Comparison of ENCODE assay signal across 17 cellular contexts in the genomic region with DNA sequence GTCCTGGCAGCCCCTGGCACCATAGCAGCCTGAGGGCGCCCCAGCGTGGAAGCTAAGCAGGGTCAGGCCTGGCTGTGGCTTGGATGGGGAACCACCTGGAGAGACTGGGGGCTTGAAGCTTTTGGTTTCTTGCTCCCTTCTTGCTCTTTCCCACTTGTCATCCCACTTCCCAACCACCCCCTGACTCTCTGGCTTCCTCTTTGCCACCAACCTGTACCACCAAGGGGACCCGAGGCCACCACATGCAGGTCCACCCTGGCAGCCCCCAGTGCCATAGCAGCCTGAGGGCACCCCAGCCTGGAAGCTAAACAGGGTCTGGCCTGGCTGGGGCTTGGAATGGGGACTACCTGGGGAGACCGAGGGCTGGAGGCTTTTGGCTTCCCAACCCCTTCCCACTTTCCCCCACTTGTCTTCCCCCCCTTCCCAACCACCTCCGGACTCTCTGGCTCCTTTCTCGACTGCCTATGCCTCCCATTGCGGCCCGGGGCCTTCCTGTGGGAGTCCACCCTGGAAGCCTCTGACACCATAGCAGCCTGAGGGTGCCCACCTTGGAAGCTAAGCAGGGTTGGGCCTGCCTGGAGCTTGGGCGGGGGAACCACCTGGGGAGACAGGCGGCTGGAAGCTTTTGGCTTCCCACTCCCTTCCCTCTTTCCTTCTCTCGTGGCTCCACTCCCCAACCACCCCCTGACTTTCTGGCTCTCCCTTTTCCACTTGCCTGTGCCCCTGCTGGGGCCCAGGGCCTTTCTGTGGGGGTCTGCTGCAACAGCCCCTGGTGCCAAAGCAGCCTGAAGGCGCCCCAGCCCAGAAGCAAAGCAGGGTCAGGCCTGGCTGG.
A peak's percentile ranks its signal among the peaks of the same experiment; 100 is the strongest.
DNase-seq lines count a peak whose midpoint lies in the region; ATAC-seq, FAIRE-seq and TF ChIP-seq lines count a peak whose summit lies in the region.
"Had no signal": no experiment of that assay in that cellular context is flagged by ENCODE, and none has a peak within 500 bp of the region (broad histone marks: within the 10 kb centered on the region; RNA-seq: fewer than 3 reads in every experiment).

No MANE protein-coding gene starts in this region.

- H3K27ac Mint-ChIP-seq in osteocyte (ENCODE audit: unreplicated experiment) (no peak overlapping the region), T-helper 17 cell (no peak overlapping the region)
- H3K27ac Mint-ChIP-seq in naive thymus-derived CD8-positive, alpha-beta T cell = no peak overlapping the region
- H3K27ac Mint-ChIP-seq: CD4-positive, CD25-positive, alpha-beta regulatory T cell; H9 had no signal

- no peak for FAIRE-seq in kidney (lab: Jason Lieb, UNC)
- FAIRE-seq: GM12891, GM19239 had no signal

- DNase-seq in right atrium auricular region (ENCODE audit: low spot score) = peak; percentile 32
- no peak for DNase-seq in right cardiac atrium
- peak; percentile 54 for DNase-seq in kidney
- DNase-seq in osteocyte (ENCODE audit: extremely low spot score, unreplicated experiment) = peak; percentile 66
- no peak for DNase-seq in naive thymus-derived CD8-positive, alpha-beta T cell
- DNase-seq in GM13977 (ENCODE audit: low spot score) = no peak
- no peak for DNase-seq in T-helper 17 cell
- DNase-seq: 8988T; AML-193; CD4-positive, CD25-positive, alpha-beta regulatory T cell; DMS53; GF-D8; GOT3; H9 had no signal

- H3K36me3 ChIP-seq in right atrium auricular region = no peaks in the 10 kb centered on the region
- no peaks in the 10 kb centered on the region for H3K36me3 ChIP-seq in kidney (ENCODE audit: control insufficient read depth in 1 of 2, insufficient read depth in 2 of 2, low read length in 2 of 2)
- H3K36me3 ChIP-seq: BLaER1 had no signal

- H3K36me3 Mint-ChIP-seq in osteocyte (ENCODE audit: unreplicated experiment) (no peaks in the 10 kb centered on the region), T-helper 17 cell (ENCODE audit: low read depth) (no peaks in the 10 kb centered on the region)
- H3K36me3 Mint-ChIP-seq in naive thymus-derived CD8-positive, alpha-beta T cell = peaks cover 0 to 5% (median 3%) of the 10 kb centered on the region in 3 donors
- H3K36me3 Mint-ChIP-seq: CD4-positive, CD25-positive, alpha-beta regulatory T cell had no signal

- no peak overlapping the region for H3K4me3 Mint-ChIP-seq in osteocyte (ENCODE audit: unreplicated experiment)
- H3K4me3 Mint-ChIP-seq in naive thymus-derived CD8-positive, alpha-beta T cell = no peak overlapping the region
- no peak overlapping the region for H3K4me3 Mint-ChIP-seq in T-helper 17 cell
- H3K4me3 Mint-ChIP-seq: CD4-positive, CD25-positive, alpha-beta regulatory T cell; H9 had no signal

- H3K4me3 ChIP-seq in right atrium auricular region = no peak overlapping the region
- no peak overlapping the region for H3K4me3 ChIP-seq in right cardiac atrium (ENCODE audit: low read length)
- H3K4me3 ChIP-seq in kidney (ENCODE audit: low read length in 2 of 2) = no peak overlapping the region
- H3K4me3 ChIP-seq: BLaER1 had no signal

- TF ChIP-seq CTCF in right atrium auricular region (IDR thresholded peaks at IDR 0.05) (no peak), kidney (IDR thresholded peaks at IDR 0.05; ENCODE audit: borderline replicate concordance, extremely low read depth, insufficient read depth) (no peak), osteocyte (IDR thresholded peaks at IDR 0.05) (no peak), GM13977 (IDR thresholded peaks at IDR 0.05; ENCODE audit: extremely low read depth, insufficient read depth, missing control alignments) (no peak)

- H3K4me1 Mint-ChIP-seq in osteocyte (ENCODE audit: unreplicated experiment) = no peaks in the 10 kb centered on the region
- peaks cover 0 to 1% (median 0%) of the 10 kb centered on the region in 4 donors for H3K4me1 Mint-ChIP-seq in naive thymus-derived CD8-positive, alpha-beta T cell
- no peaks in the 10 kb centered on the region for H3K4me1 Mint-ChIP-seq in T-helper 17 cell
- H3K4me1 Mint-ChIP-seq: CD4-positive, CD25-positive, alpha-beta regulatory T cell; H9 had no signal

- in situ Hi-C loops in GM13977 (cut with MboI; ENCODE audit: low pct_unique_long_range_greater_than_20kb, low sequenced_read_pairs, unreplicated experiment) = no loop called here

- ATAC-seq in right cardiac atrium = no peak
- no peak for ATAC-seq in naive thymus-derived CD8-positive, alpha-beta T cell
- no peak for ATAC-seq in T-helper 17 cell

- H3K27ac ChIP-seq in right atrium auricular region (no peak overlapping the region), right cardiac atrium (ENCODE audit: low read length) (no peak overlapping the region), kidney (ENCODE audit: low read depth in 2 of 2, low read length in 2 of 2) (no peak overlapping the region)
- H3K27ac ChIP-seq: BLaER1 had no signal

- 76% methylated on average over 12 of the region's 12 CpGs for WGBS in right cardiac atrium

- peaks cover 15% of the 10 kb centered on the region for H3K9me3 Mint-ChIP-seq in osteocyte (ENCODE audit: unreplicated experiment)
- peaks cover 0 to 57% (median 22%) of the 10 kb centered on the region in 9 donors for H3K9me3 Mint-ChIP-seq in naive thymus-derived CD8-positive, alpha-beta T cell

- POLR2A ChIA-PET in naive thymus-derived CD8-positive, alpha-beta T cell (lab: Charles Lee) = no interaction called here

- H3K9me3 ChIP-seq in right atrium auricular region = no peaks in the 10 kb centered on the region
- no peaks in the 10 kb centered on the region for H3K9me3 ChIP-seq in right cardiac atrium (ENCODE audit: control insufficient read depth, low read length)
- H3K9me3 ChIP-seq in kidney (ENCODE audit: control insufficient read depth in 1 of 2, low read length in 2 of 2) = peaks cover 0 to 11% of the 10 kb centered on the region in 2 donors
- no peaks in the 10 kb centered on the region for H3K9me3 ChIP-seq in T-helper 17 cell (ENCODE audit: control insufficient read depth, low read length, poor library complexity, severe bottlenecking)

- H3K27me3 Mint-ChIP-seq in osteocyte (ENCODE audit: unreplicated experiment) = no peaks in the 10 kb centered on the region
- H3K27me3 Mint-ChIP-seq in naive thymus-derived CD8-positive, alpha-beta T cell = peaks cover 0 to 8% (median 0%) of the 10 kb centered on the region in 5 donors
- no peaks in the 10 kb centered on the region for H3K27me3 Mint-ChIP-seq in T-helper 17 cell
- H3K27me3 Mint-ChIP-seq: CD4-positive, CD25-positive, alpha-beta regulatory T cell had no signal

- H3K4me1 ChIP-seq in right atrium auricular region (no peaks in the 10 kb centered on the region), right cardiac atrium (ENCODE audit: control insufficient read depth, insufficient read depth, low read length) (no peaks in the 10 kb centered on the region), kidney (ENCODE audit: control insufficient read depth in 1 of 2, insufficient read depth in 1 of 2, low read depth in 1 of 2, low read length in 2 of 2) (no peaks in the 10 kb centered on the region)
- H3K4me1 ChIP-seq: BLaER1 had no signal

- intact Hi-C loops in right cardiac atrium (cut with DNase I) = no loop called here
- intact Hi-C loops in kidney (cut with DNase I) = no loop called here

- no peak overlapping the region for H3K9ac ChIP-seq in kidney (ENCODE audit: low read length in 2 of 2)
- H3K9ac ChIP-seq: BLaER1 had no signal

- H3K27me3 ChIP-seq in right atrium auricular region = no peaks in the 10 kb centered on the region
- H3K27me3 ChIP-seq in right cardiac atrium (ENCODE audit: control insufficient read depth, insufficient read depth) = no peaks in the 10 kb centered on the region
- H3K27me3 ChIP-seq: BLaER1 had no signal

Comparison
In these comparisons a context has a peak if more than half of its experiments do, and no peak if none do; other contexts are left out.
1. DNase-seq: peak in right atrium auricular region (single experiment), kidney (single experiment) and osteocyte (single experiment); none in right cardiac atrium (0 of 3), naive thymus-derived CD8-positive, alpha-beta T cell (0 of 10), GM13977 (single experiment) and T-helper 17 cell (0 of 3).